8 cellular contexts compared by ENCODE assay signal in genomic region chr12:106301241-106301610, GRCh38. TPM values are rescaled to one million over a fixed set of nuclear protein-coding genes. Genes with fewer than 3 reads are reported as not detected.
A peak's percentile ranks its signal among the peaks of the same experiment; 100 is the strongest.
DNase-seq lines count a peak whose midpoint lies in the region; ATAC-seq and TF ChIP-seq lines count a peak whose summit lies in the region.

No MANE protein-coding gene starts in this region.

- in situ Hi-C loops in SK-MEL-5 (cut with HindIII; ENCODE audit: low pct_unique_long_range_greater_than_20kb, low sequenced_read_pairs): no loop called here

- intact Hi-C loops in sciatic nerve (cut with DNase I): no loop called here

- ATAC-seq in sciatic nerve: peak; percentile 28

- H3K4me1 ChIP-seq in BE2C: peaks cover 7% of the 10 kb centered on the region; the same call in 1 of the 2 replicates

- H3K36me3 ChIP-seq in BE2C: no peaks in the 10 kb centered on the region

- no peak for TF ChIP-seq CTCF in BE2C (IDR thresholded peaks at IDR 0.05; ENCODE audit: low read depth, low read length)

- H3K9me3 ChIP-seq in BE2C: peaks cover 2% of the 10 kb centered on the region; the same call in 1 of the 2 replicates

- peak; percentile 51 for DNase-seq in GM03348 (ENCODE audit: low spot score)
- peak; percentile 28 for DNase-seq in SK-MEL-5 (ENCODE audit: low read depth, low spot score)
- DNase-seq in fibroblast of gingiva (ENCODE audit: low read depth): peak; percentile 77
- no peak for DNase-seq in sciatic nerve (ENCODE audit: low spot score)
- DNase-seq in cerebellar cortex (ENCODE audit: low spot score): no peak
- DNase-seq in BE2C: no peak
- no peak for DNase-seq in GM19238 (ENCODE audit: insufficient read length, low spot score)
- DNase-seq in SKM-1 (lab: John Stamatoyannopoulos, UW; ENCODE audit: unreplicated experiment): no peak

- H3K4me3 ChIP-seq in BE2C (ENCODE audit: low read depth, low read length): no peak overlapping the region

- H3K27me3 ChIP-seq in BE2C: peaks cover 3% of the 10 kb centered on the region; the same call in 1 of the 2 replicates

RNA-seq across cellular contexts. Expression of gene TCP11L2, which starts 1.3 kb away (rescaled TPM):
- total RNA-seq in SK-MEL-5 (2014; rRNA removed; shearing (Covaris generic)): 8.3 and 9.4 TPM in 2 replicates
- polyA plus RNA-seq in SK-MEL-5 (2015; cell fraction: cytosol; rRNA removed): 3.7 and 10.2 TPM in 2 replicates
- polyA plus RNA-seq in SK-MEL-5 (2015; cell fraction: nucleus; rRNA removed): 11.0 and 16.0 TPM in 2 replicates
- 52.1 TPM for total RNA-seq in sciatic nerve
- 1.2 TPM for polyA plus RNA-seq in BE2C (2012; ENCODE audit: insufficient read depth, insufficient read length, low read depth)

RNA-seq across cellular contexts. Expression of gene CKAP4, which starts 53.4 kb away (rescaled TPM):
- total RNA-seq in SK-MEL-5 (2014; rRNA removed; shearing (Covaris generic)): 54.9 and 55.8 TPM in 2 replicates
- polyA plus RNA-seq in SK-MEL-5 (2015; cell fraction: cytosol; rRNA removed): 164 and 205 TPM in 2 replicates
- 18.1 and 23.8 TPM in 2 replicates for polyA plus RNA-seq in SK-MEL-5 (2015; cell fraction: nucleus; rRNA removed)
- 30.3 TPM for total RNA-seq in sciatic nerve
- polyA plus RNA-seq in BE2C (2012; ENCODE audit: insufficient read depth, insufficient read length, low read depth): 41.7 TPM

RNA-seq across cellular contexts. Expression of gene POLR3B, which starts 56.3 kb away (rescaled TPM):
- 12.4 and 13.9 TPM in 2 replicates for total RNA-seq in SK-MEL-5 (2014; rRNA removed; shearing (Covaris generic))
- polyA plus RNA-seq in SK-MEL-5 (2015; cell fraction: cytosol; rRNA removed): 8.3 and 10.9 TPM in 2 replicates
- 7.5 and 15.5 TPM in 2 replicates for polyA plus RNA-seq in SK-MEL-5 (2015; cell fraction: nucleus; rRNA removed)
- total RNA-seq in sciatic nerve: 6.1 TPM
- 7.9 TPM for polyA plus RNA-seq in BE2C (2012; ENCODE audit: insufficient read depth, insufficient read length, low read depth)

Comparison
In these comparisons a context has a peak if more than half of its experiments do, and no peak if none do; other contexts are left out.
1. DNase-seq: peak in GM03348 (single experiment), SK-MEL-5 (single experiment) and fibroblast of gingiva (single experiment); none in sciatic nerve (single experiment), cerebellar cortex (single experiment), BE2C (single experiment), GM19238 (single experiment) and SKM-1 (single experiment).